19 cellular contexts compared by ENCODE assay signal in genomic region chr19:45056831-45057230, GRCh38. TPM values are rescaled to one million over a fixed set of nuclear protein-coding genes. Genes with fewer than 3 reads are reported as not detected.
"Had no signal": no experiment of that assay in that cellular context is flagged by ENCODE, and none has a peak within 500 bp of the region (broad histone marks: within the 10 kb centered on the region; RNA-seq: fewer than 3 reads in every experiment).

No MANE protein-coding gene starts in this region.

- ATAC-seq: effector memory CD8-positive, alpha-beta T cell; left ventricle myocardium superior; naive thymus-derived CD4-positive, alpha-beta T cell had no signal

- H3K27me3 ChIP-seq: esophagus squamous epithelium, heart right ventricle, neural progenitor cell, right atrium auricular region, testis had no signal

- DNase-seq: activated CD4-positive, alpha-beta T cell treated with anti-CD3 and anti-CD28 coated beads, Interleukin-2, amount 10 ng/mL, durations not matched to agents 24 days and 14 days; activated CD8-positive, alpha-beta memory T cell treated with anti-CD3 and anti-CD28 coated beads, Interleukin-2, amount 50 U/mL, for 4 hours; activated gamma-delta T cell; activated T-cell treated with anti-CD3 and anti-CD28 coated beads, Interleukin-2, amount 50 U/mL, for 72 hours; cerebellar nuclear complex; effector memory CD8-positive, alpha-beta T cell; esophagus squamous epithelium; heart right ventricle; left ventricle myocardium superior; naive thymus-derived CD4-positive, alpha-beta T cell; stimulated activated CD4-positive, alpha-beta T cell treated with anti-CD3 and anti-CD28 coated beads, Interleukin-2, amount 100 ng/mL, for 24 hours; testis had no signal

- H3K4me1 ChIP-seq: neural progenitor cell, prostate gland, right atrium auricular region, testis had no signal

- H3K9me3 Mint-ChIP-seq: activated CD4-positive, alpha-beta T cell treated with anti-CD3 and anti-CD28 coated beads, Interleukin-2, amount 10 ng/mL, durations not matched to agents 24 days and 14 days; activated naive CD4-positive, alpha-beta T cell treated with anti-CD3 and anti-CD28 coated beads, Interleukin-2, amount 50 U/mL, for 24 hours; activated T-cell treated with anti-CD3 and anti-CD28 coated beads, Interleukin-2, amount 50 U/mL, for 72 hours; dendritic cell treated with granulocyte-macrophage colony-stimulating factor and Interleukin-4, amounts not matched to agents 40 ng/mL and 50 ng/mL, for 4 days; effector memory CD8-positive, alpha-beta T cell; neural progenitor cell; type B pancreatic cell had no signal

- H3K27me3 Mint-ChIP-seq: activated CD4-positive, alpha-beta T cell treated with anti-CD3 and anti-CD28 coated beads, Interleukin-2, amount 10 ng/mL, durations not matched to agents 24 days and 14 days; activated naive CD4-positive, alpha-beta T cell treated with anti-CD3 and anti-CD28 coated beads, Interleukin-2, amount 50 U/mL, for 24 hours; dendritic cell treated with granulocyte-macrophage colony-stimulating factor and Interleukin-4, amounts not matched to agents 40 ng/mL and 50 ng/mL, for 4 days; effector memory CD8-positive, alpha-beta T cell; naive thymus-derived CD4-positive, alpha-beta T cell; type B pancreatic cell had no signal

- H3K4me3 ChIP-seq: esophagus squamous epithelium, heart right ventricle, neural progenitor cell, prostate gland, right atrium auricular region, testis had no signal

- H3K9me3 ChIP-seq: esophagus squamous epithelium, heart right ventricle, prostate gland, right atrium auricular region, testis had no signal

- H3K27ac Mint-ChIP-seq: activated CD4-positive, alpha-beta T cell treated with anti-CD3 and anti-CD28 coated beads, Interleukin-2, amount 10 ng/mL, durations not matched to agents 24 days and 14 days; activated naive CD4-positive, alpha-beta T cell treated with anti-CD3 and anti-CD28 coated beads, Interleukin-2, amount 50 U/mL, for 24 hours; activated T-cell treated with anti-CD3 and anti-CD28 coated beads, Interleukin-2, amount 50 U/mL, for 72 hours; effector memory CD8-positive, alpha-beta T cell; neural progenitor cell; type B pancreatic cell had no signal

- H3K4me1 Mint-ChIP-seq: neural progenitor cell had no signal

- H3K27ac ChIP-seq: esophagus squamous epithelium, heart right ventricle, neural progenitor cell, prostate gland, right atrium auricular region, testis had no signal

- H3K4me3 Mint-ChIP-seq: activated CD4-positive, alpha-beta T cell treated with anti-CD3 and anti-CD28 coated beads, Interleukin-2, amount 10 ng/mL, durations not matched to agents 24 days and 14 days; activated naive CD4-positive, alpha-beta T cell treated with anti-CD3 and anti-CD28 coated beads, Interleukin-2, amount 50 U/mL, for 24 hours; activated T-cell treated with anti-CD3 and anti-CD28 coated beads, Interleukin-2, amount 50 U/mL, for 72 hours; dendritic cell treated with granulocyte-macrophage colony-stimulating factor and Interleukin-4, amounts not matched to agents 40 ng/mL and 50 ng/mL, for 4 days; effector memory CD8-positive, alpha-beta T cell; naive thymus-derived CD4-positive, alpha-beta T cell; neural progenitor cell; type B pancreatic cell had no signal

RNA-seq across cellular contexts. Expression of gene ZNF296, which starts 19.4 kb away (rescaled TPM):
- total RNA-seq: skeletal muscle tissue had no signal
